Comparison of ENCODE assay signal across 8 cellular contexts in genomic region chr17:35587074-35587961, GRCh38. TPM values are rescaled to one million over a fixed set of nuclear protein-coding genes. Genes with fewer than 3 reads are reported as not detected.
DNase-seq lines count a peak whose midpoint lies in the region; ATAC-seq, FAIRE-seq and TF ChIP-seq lines count a peak whose summit lies in the region.

TSS of gene AP2B1 (plus strand) at chr17:35587322. CDS start at chr17:35594031, 6,709 bp downstream.

- peak; percentile 83 for ATAC-seq in GM19025 (IDR thresholded peaks at IDR 0.05; ENCODE audit: low read depth, unreplicated experiment)
- ATAC-seq in HG03354 (IDR thresholded peaks at IDR 0.05; ENCODE audit: poor library complexity, severe bottlenecking, unreplicated experiment), result peak; percentile 93

- peak within 1 kb of the TSS; percentile 99 for H3K9ac ChIP-seq in keratinocyte (ENCODE audit: control insufficient read depth, extremely low read depth, insufficient read depth, low read length)

- dilution Hi-C loops in keratinocyte (cut with MboI; ENCODE audit: extremely low pct_ligation_motif_present, low sequenced_read_pairs), result no loop called here

- H3K4me1 ChIP-seq in keratinocyte (ENCODE audit: control insufficient read depth, extremely low read depth, insufficient read depth, low read length), result peaks cover 15% of the 10 kb centered on the region

- no peaks in the 10 kb centered on the region for H3K9me1 ChIP-seq in keratinocyte (ENCODE audit: control insufficient read depth, extremely low read depth, insufficient read depth, low read length)

- H3K9me3 ChIP-seq in keratinocyte (ENCODE audit: control insufficient read depth, low read depth, low read length), result no peaks in the 10 kb centered on the region

- H4K20me1 ChIP-seq in keratinocyte (ENCODE audit: control insufficient read depth, extremely low read depth, insufficient read depth, low read length), result peaks cover 7% of the 10 kb centered on the region

- no peaks in the 10 kb centered on the region for H3K27me3 ChIP-seq in keratinocyte (ENCODE audit: control insufficient read depth, extremely low read depth, insufficient read depth, low read length)

- H3K79me2 ChIP-seq in keratinocyte (ENCODE audit: control insufficient read depth, insufficient read depth, low read length), result peaks cover 41% of the 10 kb centered on the region

- peak within 1 kb of the TSS; percentile 75 to 96 (median 85) for H3K4me3 ChIP-seq in keratinocyte (ENCODE audit: control insufficient read depth in 2 of 3, extremely low read depth in 1 of 3, insufficient read depth in 2 of 3, low read depth in 1 of 3, low read length in 3 of 3)

- peak within 1 kb of the TSS; percentile 92 for H2AFZ ChIP-seq in keratinocyte (ENCODE audit: control insufficient read depth, low read length)

- peak within 1 kb of the TSS; percentile 65 for H3K4me2 ChIP-seq in keratinocyte (ENCODE audit: control insufficient read depth, extremely low read depth, insufficient read depth, low read depth, low read length)

- TF ChIP-seq CTCF in AG09319 (IDR thresholded peaks at IDR 0.05; ENCODE audit: low read depth, low read length), result no peak
- TF ChIP-seq CTCF in keratinocyte (optimal IDR thresholded peaks at IDR 0.05 in 1 of 3, IDR thresholded peaks at IDR 0.05 in 1 of 3, conservative IDR thresholded peaks at IDR 0.05 in 1 of 3; ENCODE audit: extremely low read depth in 1 of 3, insufficient read depth in 2 of 3, low read length in 3 of 3), result no peak

- H3K27ac ChIP-seq in keratinocyte (ENCODE audit: control insufficient read depth, insufficient read depth, low read length), result peak within 1 kb of the TSS; percentile 98

- peak; percentile 89 for DNase-seq in AG09319 (ENCODE audit: extremely low read depth, low read depth)
- peak; percentile 95 for DNase-seq in NCI-H460 (ENCODE audit: extremely low read depth, low read depth)
- DNase-seq in activated CD4-positive, CD25-positive, alpha-beta regulatory T cell treated with anti-CD3 and anti-CD28 coated beads, Interleukin-2, amount 50 U/mL, for 72 hours, result peak; percentile 98
- peak; percentile 20 to 81 for DNase-seq in cerebellar nuclear complex (lab: John Stamatoyannopoulos, UW)
- peak; percentile 87 for DNase-seq in keratinocyte (ENCODE audit: low read depth, low spot score)
- peak; percentile 94 to 97 for DNase-seq in stimulated activated CD4-positive, alpha-beta T cell treated with anti-CD3 and anti-CD28 coated beads, Interleukin-15, amount 100 ng/mL, for 1 hour (ENCODE audit: low read depth in 1 of 2, low spot score in 1 of 2)

- peak; percentile 91 for FAIRE-seq in keratinocyte (lab: Jason Lieb, UNC)

- no peaks in the 10 kb centered on the region for H3K36me3 ChIP-seq in keratinocyte (ENCODE audit: control insufficient read depth in 2 of 2, extremely low read depth in 1 of 2, insufficient read depth in 2 of 2, low read length in 2 of 2)

RNA-seq across cellular contexts. Expression of gene AP2B1, which starts in this region (rescaled TPM):
- total RNA-seq in NCI-H460 (2014; rRNA removed; shearing (Covaris generic)), result 77.8 and 82.8 TPM in 2 replicates
- polyA plus RNA-seq in NCI-H460 (2014; cell fraction: nucleus; rRNA removed), result 55.2 and 55.4 TPM in 2 replicates
- 151 to 209 TPM (median 189 TPM) in 3 replicates for polyA plus RNA-seq in keratinocyte
- 75.5 TPM for polyA plus RNA-seq in keratinocyte (2011; ENCODE audit: low read depth)
- 159 and 240 TPM in 2 replicates for polyA plus RNA-seq in keratinocyte (2011; cell fraction: cytosol; rRNA removed)
- 144 and 149 TPM in 2 replicates for polyA plus RNA-seq in keratinocyte (2011; cell fraction: nucleus; rRNA removed)
- polyA plus RNA-seq in keratinocyte (2012; ENCODE audit: low replicate concordance), result 42.0 and 163 TPM in 2 replicates
- polyA minus RNA-seq in keratinocyte, result 179 to 376 TPM (median 320 TPM) in 3 replicates
- polyA minus RNA-seq in keratinocyte (2011; cell fraction: cytosol; rRNA and poly(A)+ RNA removed), result 215 TPM
- polyA minus RNA-seq in keratinocyte (2011; cell fraction: nucleus; rRNA and poly(A)+ RNA removed), result 98.2 and 178 TPM in 2 replicates

Comparison
In these comparisons a context has a peak if more than half of its experiments do, and no peak if none do; other contexts are left out.
1. Peak in every context shown above with its lines: DNase-seq, ATAC-seq, H3K4me3 ChIP-seq and H3K27ac ChIP-seq.